ENCODE assay signal across 34 cellular contexts in the genomic region with DNA sequence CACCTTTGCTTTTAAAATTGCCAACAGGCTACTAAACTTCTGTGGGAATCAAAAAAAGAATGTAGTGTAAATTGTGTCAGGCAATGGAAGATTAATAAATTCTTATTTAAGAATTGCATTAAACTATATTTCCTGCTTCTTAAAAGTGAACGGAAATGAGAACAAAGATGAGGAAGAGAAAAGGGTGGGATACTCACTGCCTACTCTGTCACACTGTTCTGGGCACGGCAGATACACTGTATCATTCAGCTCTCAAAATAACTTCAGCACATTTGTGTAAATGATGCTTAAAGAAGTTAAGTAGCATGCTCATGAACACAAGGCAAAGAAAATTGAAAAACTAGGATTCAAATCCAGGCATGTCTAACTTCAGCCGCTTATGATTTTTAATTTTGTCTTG.
"Had no signal": no experiment of that assay in that cellular context is flagged by ENCODE, and none has a peak within 500 bp of the region (broad histone marks: within the 10 kb centered on the region; RNA-seq: fewer than 3 reads in every experiment).

No MANE protein-coding gene starts in this region.

- DNase-seq: Karpas-422, Kasumi-1, MG63, MM.1S, MV-4-11, NCI-H1048, NCI-H1092, NCI-H1092 treated with DMSO at 0.1 percent for 48 hours, NCI-H1105, NCI-H1105 treated with DMSO at 0.1 percent for 48 hours, NCI-H1417, NCI-H1417 treated with DMSO at 0.1 percent for 48 hours, NCI-H1436, NCI-H1436 treated with DMSO at 0.1 percent for 48 hours, NCI-H146, NCI-H1694, NCI-H1694 treated with DMSO at 0.1 percent for 48 hours, NCI-H187, NCI-H187 treated with DMSO at 0.1 percent for 48 hours, NCI-H1930, NCI-H2029, NCI-H2029 treated with DMSO at 0.1 percent for 48 hours, NCI-H2081, NCI-H2081 treated with DMSO at 0.1 percent for 48 hours, NCI-H2107, NCI-H2171, NCI-H2171 treated with DMSO at 0.1 percent for 48 hours, NCI-H2227 treated with DMSO at 0.1 percent for 48 hours, NCI-H226, NCI-H345, NCI-H446, NCI-H446 treated with DMSO at 0.1 percent for 48 hours, NCI-H510A, NCI-H510A treated with DMSO at 0.1 percent for 48 hours had no signal

- H3K27me3 ChIP-seq: MG63 had no signal

- H3K36me3 ChIP-seq: MG63 had no signal

- H3K4me3 ChIP-seq: MG63 had no signal

- H3K9me3 ChIP-seq: MG63 had no signal
